1 cellular context compared by ENCODE assay signal in genomic region chr15:63157066-63157890, GRCh38.
TF ChIP-seq lines count a peak whose summit lies in the region.

Gene RPS27L (minus strand): TSS chr15:63157477. CDS start chr15:63157405, 72 bp downstream.

TF ChIP-seq in GM12878, 131 proteins besides CTCF, POLR2A, EP300 and RAD21 (continued from another document):
- TF ChIP-seq SUZ12 (IDR thresholded peaks at IDR 0.05; ENCODE audit: unreplicated experiment) (no peak), TAF1 (IDR thresholded peaks at IDR 0.05; ENCODE audit: borderline replicate concordance, low read depth, low read length) (peak; percentile 96), RUNX3 (IDR thresholded peaks at IDR 0.05; ENCODE audit: low read length) (peak; percentile 77), CHD2 (IDR thresholded peaks at IDR 0.05; ENCODE audit: borderline replicate concordance, low read depth, low read length) (no peak), NR2F1 (conservative IDR thresholded peaks at IDR 0.05) (peak; percentile 55; the same call in 1 of the 2 replicates), ZSCAN29 (IDR thresholded peaks at IDR 0.05) (0 out of 2 replicates have a peak, but pooled peaks have one; percentile 57), JUND (IDR thresholded peaks at IDR 0.05; ENCODE audit: low read depth, low read length) (no peak; the same call in 1 of the 2 replicates), IRF3 (IDR thresholded peaks at IDR 0.05) (0 out of 2 replicates have a peak, but pooled peaks have one; percentile 24), ZNF207 (IDR thresholded peaks at IDR 0.05; ENCODE audit: borderline replicate concordance) (0 out of 2 replicates have a peak, but pooled peaks have one; percentile 13), ZNF24 (IDR thresholded peaks at IDR 0.05) (0 out of 2 replicates have a peak, but pooled peaks have one; percentile 9), SRF (IDR thresholded peaks at IDR 0.05; ENCODE audit: low read depth in 2 of 2, low read length in 2 of 2) (no peak), ATF7 (IDR thresholded peaks at IDR 0.05; ENCODE audit: low read depth) (peak; percentile 20; the same call in 1 of the 2 replicates), MEF2A (IDR thresholded peaks at IDR 0.05; ENCODE audit: insufficient read depth, low read depth, low read length) (peak; percentile 46; the same call in 1 of the 2 replicates), SMAD5 (IDR thresholded peaks at IDR 0.05; ENCODE audit: low read depth) (peak; percentile 93), LARP7 (IDR thresholded peaks at IDR 0.05) (peak; percentile 62; the same call in 1 of the 2 replicates), CHD1 (IDR thresholded peaks at IDR 0.05; ENCODE audit: low read depth, low read length) (peak; percentile 94; the same call in 1 of the 2 replicates), CHD4 (IDR thresholded peaks at IDR 0.05) (no peak), CREM (IDR thresholded peaks at IDR 0.05; ENCODE audit: low read depth) (peak; percentile 20), KLF5 (IDR thresholded peaks at IDR 0.05; ENCODE audit: partially characterized antibody) (peak; percentile 73), SMAD1 (IDR thresholded peaks at IDR 0.05; ENCODE audit: low read depth, partially characterized antibody) (peak; percentile 89), NR2C1 (IDR thresholded peaks at IDR 0.05) (no peak; the same call in 1 of the 2 replicates), TARDBP (IDR thresholded peaks at IDR 0.05; ENCODE audit: borderline replicate concordance) (no peak), FOS (IDR thresholded peaks at IDR 0.05; ENCODE audit: borderline replicate concordance, extremely low read depth, insufficient read length) (no peak), CBFB (IDR thresholded peaks at IDR 0.05; ENCODE audit: low read depth) (peak; percentile 85), HDGF (IDR thresholded peaks at IDR 0.05) (peak; percentile 52; the same call in 1 of the 2 replicates), RELA (IDR thresholded peaks at IDR 0.05; ENCODE audit: borderline replicate concordance, partially characterized antibody) (no peak), SIN3A (IDR thresholded peaks at IDR 0.05; ENCODE audit: low read depth, low read length) (peak; percentile 85), HCFC1 (IDR thresholded peaks at IDR 0.05; ENCODE audit: low read length) (peak; percentile 44; the same call in 1 of the 2 replicates), ZBTB40 (IDR thresholded peaks at IDR 0.05; ENCODE audit: borderline replicate concordance) (peak; percentile 63; the same call in 1 of the 2 replicates), KDM1A (IDR thresholded peaks at IDR 0.05; ENCODE audit: borderline replicate concordance) (no peak), ETV6 (conservative IDR thresholded peaks at IDR 0.05 in 1 of 2, IDR thresholded peaks at IDR 0.05 in 1 of 2; ENCODE audit: borderline replicate concordance in 1 of 2, low read depth in 1 of 2) (peak in 1 of 2 experiments; percentile 55; a peak in 1 of 4 replicates)
- TF ChIP-seq, protein P1, sequence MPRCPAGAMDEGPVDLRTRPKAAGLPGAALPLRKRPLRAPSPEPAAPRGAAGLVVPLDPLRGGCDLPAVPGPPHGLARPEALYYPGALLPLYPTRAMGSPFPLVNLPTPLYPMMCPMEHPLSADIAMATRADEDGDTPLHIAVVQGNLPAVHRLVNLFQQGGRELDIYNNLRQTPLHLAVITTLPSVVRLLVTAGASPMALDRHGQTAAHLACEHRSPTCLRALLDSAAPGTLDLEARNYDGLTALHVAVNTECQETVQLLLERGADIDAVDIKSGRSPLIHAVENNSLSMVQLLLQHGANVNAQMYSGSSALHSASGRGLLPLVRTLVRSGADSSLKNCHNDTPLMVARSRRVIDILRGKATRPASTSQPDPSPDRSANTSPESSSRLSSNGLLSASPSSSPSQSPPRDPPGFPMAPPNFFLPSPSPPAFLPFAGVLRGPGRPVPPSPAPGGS (IDR thresholded peaks at IDR 0.05; ENCODE audit: borderline replicate concordance, insufficient read depth, low read depth, low read length, poor library complexity, severe bottlenecking) = no peak
- TF ChIP-seq, protein P2, sequence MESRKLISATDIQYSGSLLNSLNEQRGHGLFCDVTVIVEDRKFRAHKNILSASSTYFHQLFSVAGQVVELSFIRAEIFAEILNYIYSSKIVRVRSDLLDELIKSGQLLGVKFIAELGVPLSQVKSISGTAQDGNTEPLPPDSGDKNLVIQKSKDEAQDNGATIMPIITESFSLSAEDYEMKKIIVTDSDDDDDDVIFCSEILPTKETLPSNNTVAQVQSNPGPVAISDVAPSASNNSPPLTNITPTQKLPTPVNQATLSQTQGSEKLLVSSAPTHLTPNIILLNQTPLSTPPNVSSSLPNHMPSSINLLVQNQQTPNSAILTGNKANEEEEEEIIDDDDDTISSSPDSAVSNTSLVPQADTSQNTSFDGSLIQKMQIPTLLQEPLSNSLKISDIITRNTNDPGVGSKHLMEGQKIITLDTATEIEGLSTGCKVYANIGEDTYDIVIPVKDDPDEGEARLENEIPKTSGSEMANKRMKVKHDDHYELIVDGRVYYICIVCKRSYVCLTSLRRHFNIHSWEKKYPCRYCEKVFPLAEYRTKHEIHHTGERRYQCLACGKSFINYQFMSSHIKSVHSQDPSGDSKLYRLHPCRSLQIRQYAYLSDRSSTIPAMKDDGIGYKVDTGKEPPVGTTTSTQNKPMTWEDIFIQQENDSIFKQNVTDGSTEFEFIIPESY (IDR thresholded peaks at IDR 0.05) = no peak
